In genomic region chr1:193210991-193211390, GRCh38 we compare ENCODE assay signal across 20 cellular contexts. TPM values are rescaled to one million over a fixed set of nuclear protein-coding genes. Genes with fewer than 3 reads are reported as not detected.
DNase-seq lines count a peak whose midpoint lies in the region; ATAC-seq, FAIRE-seq and TF ChIP-seq lines count a peak whose summit lies in the region.
"Had no signal": no experiment of that assay in that cellular context is flagged by ENCODE, and none has a peak within 500 bp of the region (broad histone marks: within the 10 kb centered on the region; RNA-seq: fewer than 3 reads in every experiment).

No MANE protein-coding gene starts in this region.

- H3K36me3 Mint-ChIP-seq in astrocyte (ENCODE audit: low read depth, unreplicated experiment): peaks cover 42% of the 10 kb centered on the region

- ATAC-seq in HG02885 (IDR thresholded peaks at IDR 0.05; ENCODE audit: poor library complexity, unreplicated experiment): peak; percentile 2
- ATAC-seq in GM18858 (IDR thresholded peaks at IDR 0.05; ENCODE audit: unreplicated experiment): no peak
- ATAC-seq: gastrocnemius medialis, left lobe of liver had no signal

- peak overlapping the region; percentile 41 for H3K9ac ChIP-seq in astrocyte (ENCODE audit: low read length)

- no peak for TF ChIP-seq CTCF in astrocyte (IDR thresholded peaks at IDR 0.05; ENCODE audit: insufficient read depth, low read depth, low read length)
- TF ChIP-seq CTCF in osteoblast (IDR thresholded peaks at IDR 0.05; ENCODE audit: extremely low read depth, low read depth, low read length): no peak

- peaks cover 13% of the 10 kb centered on the region for H3K36me3 ChIP-seq in astrocyte (ENCODE audit: insufficient read depth, low read length)
- H3K36me3 ChIP-seq in osteoblast (ENCODE audit: insufficient read depth, low read length): peaks cover 7% of the 10 kb centered on the region
- H3K36me3 ChIP-seq: colonic mucosa, ovary had no signal

- peaks cover 13% of the 10 kb centered on the region for H3K4me1 Mint-ChIP-seq in astrocyte (ENCODE audit: low read depth, unreplicated experiment)

- H4K20me1 ChIP-seq in astrocyte (ENCODE audit: insufficient read depth, low read length) (no peaks in the 10 kb centered on the region), osteoblast (ENCODE audit: insufficient read depth, low read length) (no peaks in the 10 kb centered on the region)

- H3K4me2 ChIP-seq in astrocyte (ENCODE audit: low read length) (peak overlapping the region; percentile 53), osteoblast (ENCODE audit: insufficient read depth, low read length) (peak overlapping the region; percentile 17)

- H3K4me3 ChIP-seq in astrocyte (ENCODE audit: insufficient read depth, low read depth, low read length) (no peak overlapping the region), osteoblast (ENCODE audit: insufficient read depth, low read length) (no peak overlapping the region)
- H3K4me3 ChIP-seq: colonic mucosa, gastrocnemius medialis, HAP-1, ovary had no signal

- H3K79me2 ChIP-seq in astrocyte (ENCODE audit: insufficient read depth, low read length) (peaks cover 8% of the 10 kb centered on the region), osteoblast (ENCODE audit: insufficient read depth, low read length) (peaks cover 7% of the 10 kb centered on the region)

- peak overlapping the region; percentile 66 for H3K27ac ChIP-seq in astrocyte (ENCODE audit: low read depth, low read length)
- peak overlapping the region; percentile 69 for H3K27ac ChIP-seq in osteoblast (ENCODE audit: low read depth, low read length)
- H3K27ac ChIP-seq in substantia nigra (ENCODE audit: low read depth, low read length, poor library complexity, severe bottlenecking): no peak overlapping the region
- H3K27ac ChIP-seq: colonic mucosa, gastrocnemius medialis, ovary had no signal

- no peak overlapping the region for H2AFZ ChIP-seq in astrocyte (ENCODE audit: low read depth, low read length)
- H2AFZ ChIP-seq in osteoblast (ENCODE audit: low read length): no peak overlapping the region

- H3K27me3 ChIP-seq in astrocyte (ENCODE audit: insufficient read depth, low read length): no peaks in the 10 kb centered on the region
- H3K27me3 ChIP-seq in osteoblast (ENCODE audit: insufficient read depth, low read length): no peaks in the 10 kb centered on the region
- H3K27me3 ChIP-seq: colonic mucosa, gastrocnemius medialis, ovary had no signal

- H3K4me1 ChIP-seq in astrocyte (ENCODE audit: insufficient read depth, low read length): peaks cover 11% of the 10 kb centered on the region
- H3K4me1 ChIP-seq in osteoblast (ENCODE audit: insufficient read depth, low read length): peaks cover 8% of the 10 kb centered on the region
- H3K4me1 ChIP-seq: colonic mucosa, gastrocnemius medialis, HAP-1 had no signal

- FAIRE-seq in GM19239 (lab: Jason Lieb, UNC) (peak; percentile 40), astrocyte (lab: Jason Lieb, UNC) (no peak)
- FAIRE-seq: endothelial cell of umbilical vein had no signal

- no peak for DNase-seq in GM19239 (ENCODE audit: insufficient read length, low spot score)
- DNase-seq in astrocyte (ENCODE audit: low read depth): no peak
- no peak for DNase-seq in osteoblast (ENCODE audit: insufficient read length, low spot score, missing footprints)
- DNase-seq in substantia nigra (lab: John Stamatoyannopoulos, UW): no peak
- no peak for DNase-seq in SW 1271 (lab: John Stamatoyannopoulos, UW)
- DNase-seq: activated B cell treated with CpG ODN at 0.5 μM for 24 hours; activated gamma-delta T cell treated with Interleukin-2 at 50 U/mL for 16 hours; colonic mucosa; gastrocnemius medialis; GDM1; NCI-H1694; NCI-H446 treated with DMSO at 0.1 percent for 48 hours; ovary; SIG-M5; stimulated activated CD4-positive, alpha-beta T cell treated with anti-CD3 and anti-CD28 coated beads, Interleukin-4, amount 100 ng/mL, for 1 hour had no signal

- peaks cover 15% of the 10 kb centered on the region for H3K9me3 Mint-ChIP-seq in astrocyte (ENCODE audit: unreplicated experiment)

- H3K4me3 Mint-ChIP-seq in astrocyte (ENCODE audit: unreplicated experiment): no peak overlapping the region
- H3K4me3 Mint-ChIP-seq: activated B cell treated with CpG ODN at 0.5 μM for 24 hours had no signal

- H3K27me3 Mint-ChIP-seq in astrocyte (ENCODE audit: low read depth, unreplicated experiment): no peaks in the 10 kb centered on the region
- H3K27me3 Mint-ChIP-seq: activated B cell treated with CpG ODN at 0.5 μM for 24 hours had no signal

- H3K27ac Mint-ChIP-seq in astrocyte (ENCODE audit: unreplicated experiment): peak overlapping the region; percentile 79
- H3K27ac Mint-ChIP-seq: activated B cell treated with CpG ODN at 0.5 μM for 24 hours had no signal

- H3K9me3 ChIP-seq in astrocyte (ENCODE audit: insufficient read depth, low read depth, low read length): no peaks in the 10 kb centered on the region
- no peaks in the 10 kb centered on the region for H3K9me3 ChIP-seq in osteoblast (ENCODE audit: low read depth, low read length)
- H3K9me3 ChIP-seq: colonic mucosa, gastrocnemius medialis, HAP-1, ovary had no signal

RNA-seq across cellular contexts. Expression of gene B3GALT2, which starts 24.6 kb away (rescaled TPM):
- 0.39 and 0.60 TPM in 2 replicates for total RNA-seq in astrocyte
- total RNA-seq in osteoblast: 2.1 and 2.2 TPM in 2 replicates
- total RNA-seq: activated B cell treated with CpG ODN at 0.5 μM for 24 hours, endothelial cell of umbilical vein had no signal
